Comparison of ENCODE assay signal across 1 cellular context in genomic region chr16:21302454-21302853, GRCh38.
TF ChIP-seq lines count a peak whose summit lies in the region.

No MANE protein-coding gene starts in this region.

TF ChIP-seq in H1, 55 proteins besides CTCF, POLR2A, EP300 and RAD21 (continued from another document):
- TF ChIP-seq, protein P1, sequence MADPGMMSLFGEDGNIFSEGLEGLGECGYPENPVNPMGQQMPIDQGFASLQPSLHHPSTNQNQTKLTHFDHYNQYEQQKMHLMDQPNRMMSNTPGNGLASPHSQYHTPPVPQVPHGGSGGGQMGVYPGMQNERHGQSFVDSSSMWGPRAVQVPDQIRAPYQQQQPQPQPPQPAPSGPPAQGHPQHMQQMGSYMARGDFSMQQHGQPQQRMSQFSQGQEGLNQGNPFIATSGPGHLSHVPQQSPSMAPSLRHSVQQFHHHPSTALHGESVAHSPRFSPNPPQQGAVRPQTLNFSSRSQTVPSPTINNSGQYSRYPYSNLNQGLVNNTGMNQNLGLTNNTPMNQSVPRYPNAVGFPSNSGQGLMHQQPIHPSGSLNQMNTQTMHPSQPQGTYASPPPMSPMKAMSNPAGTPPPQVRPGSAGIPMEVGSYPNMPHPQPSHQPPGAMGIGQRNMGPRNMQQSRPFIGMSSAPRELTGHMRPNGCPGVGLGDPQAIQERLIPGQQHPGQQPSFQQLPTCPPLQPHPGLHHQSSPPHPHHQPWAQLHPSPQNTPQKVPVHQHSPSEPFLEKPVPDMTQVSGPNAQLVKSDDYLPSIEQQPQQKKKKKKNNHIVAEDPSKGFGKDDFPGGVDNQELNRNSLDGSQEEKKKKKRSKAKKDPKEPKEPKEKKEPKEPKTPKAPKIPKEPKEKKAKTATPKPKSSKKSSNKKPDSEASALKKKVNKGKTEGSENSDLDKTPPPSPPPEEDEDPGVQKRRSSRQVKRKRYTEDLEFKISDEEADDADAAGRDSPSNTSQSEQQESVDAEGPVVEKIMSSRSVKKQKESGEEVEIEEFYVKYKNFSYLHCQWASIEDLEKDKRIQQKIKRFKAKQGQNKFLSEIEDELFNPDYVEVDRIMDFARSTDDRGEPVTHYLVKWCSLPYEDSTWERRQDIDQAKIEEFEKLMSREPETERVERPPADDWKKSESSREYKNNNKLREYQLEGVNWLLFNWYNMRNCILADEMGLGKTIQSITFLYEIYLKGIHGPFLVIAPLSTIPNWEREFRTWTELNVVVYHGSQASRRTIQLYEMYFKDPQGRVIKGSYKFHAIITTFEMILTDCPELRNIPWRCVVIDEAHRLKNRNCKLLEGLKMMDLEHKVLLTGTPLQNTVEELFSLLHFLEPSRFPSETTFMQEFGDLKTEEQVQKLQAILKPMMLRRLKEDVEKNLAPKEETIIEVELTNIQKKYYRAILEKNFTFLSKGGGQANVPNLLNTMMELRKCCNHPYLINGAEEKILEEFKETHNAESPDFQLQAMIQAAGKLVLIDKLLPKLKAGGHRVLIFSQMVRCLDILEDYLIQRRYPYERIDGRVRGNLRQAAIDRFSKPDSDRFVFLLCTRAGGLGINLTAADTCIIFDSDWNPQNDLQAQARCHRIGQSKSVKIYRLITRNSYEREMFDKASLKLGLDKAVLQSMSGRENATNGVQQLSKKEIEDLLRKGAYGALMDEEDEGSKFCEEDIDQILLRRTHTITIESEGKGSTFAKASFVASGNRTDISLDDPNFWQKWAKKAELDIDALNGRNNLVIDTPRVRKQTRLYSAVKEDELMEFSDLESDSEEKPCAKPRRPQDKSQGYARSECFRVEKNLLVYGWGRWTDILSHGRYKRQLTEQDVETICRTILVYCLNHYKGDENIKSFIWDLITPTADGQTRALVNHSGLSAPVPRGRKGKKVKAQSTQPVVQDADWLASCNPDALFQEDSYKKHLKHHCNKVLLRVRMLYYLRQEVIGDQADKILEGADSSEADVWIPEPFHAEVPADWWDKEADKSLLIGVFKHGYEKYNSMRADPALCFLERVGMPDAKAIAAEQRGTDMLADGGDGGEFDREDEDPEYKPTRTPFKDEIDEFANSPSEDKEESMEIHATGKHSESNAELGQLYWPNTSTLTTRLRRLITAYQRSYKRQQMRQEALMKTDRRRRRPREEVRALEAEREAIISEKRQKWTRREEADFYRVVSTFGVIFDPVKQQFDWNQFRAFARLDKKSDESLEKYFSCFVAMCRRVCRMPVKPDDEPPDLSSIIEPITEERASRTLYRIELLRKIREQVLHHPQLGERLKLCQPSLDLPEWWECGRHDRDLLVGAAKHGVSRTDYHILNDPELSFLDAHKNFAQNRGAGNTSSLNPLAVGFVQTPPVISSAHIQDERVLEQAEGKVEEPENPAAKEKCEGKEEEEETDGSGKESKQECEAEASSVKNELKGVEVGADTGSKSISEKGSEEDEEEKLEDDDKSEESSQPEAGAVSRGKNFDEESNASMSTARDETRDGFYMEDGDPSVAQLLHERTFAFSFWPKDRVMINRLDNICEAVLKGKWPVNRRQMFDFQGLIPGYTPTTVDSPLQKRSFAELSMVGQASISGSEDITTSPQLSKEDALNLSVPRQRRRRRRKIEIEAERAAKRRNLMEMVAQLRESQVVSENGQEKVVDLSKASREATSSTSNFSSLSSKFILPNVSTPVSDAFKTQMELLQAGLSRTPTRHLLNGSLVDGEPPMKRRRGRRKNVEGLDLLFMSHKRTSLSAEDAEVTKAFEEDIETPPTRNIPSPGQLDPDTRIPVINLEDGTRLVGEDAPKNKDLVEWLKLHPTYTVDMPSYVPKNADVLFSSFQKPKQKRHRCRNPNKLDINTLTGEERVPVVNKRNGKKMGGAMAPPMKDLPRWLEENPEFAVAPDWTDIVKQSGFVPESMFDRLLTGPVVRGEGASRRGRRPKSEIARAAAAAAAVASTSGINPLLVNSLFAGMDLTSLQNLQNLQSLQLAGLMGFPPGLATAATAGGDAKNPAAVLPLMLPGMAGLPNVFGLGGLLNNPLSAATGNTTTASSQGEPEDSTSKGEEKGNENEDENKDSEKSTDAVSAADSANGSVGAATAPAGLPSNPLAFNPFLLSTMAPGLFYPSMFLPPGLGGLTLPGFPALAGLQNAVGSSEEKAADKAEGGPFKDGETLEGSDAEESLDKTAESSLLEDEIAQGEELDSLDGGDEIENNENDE (IDR thresholded peaks at IDR 0.05; ENCODE audit: insufficient replicate concordance, low read length) = no peak
